Comparison of ENCODE assay signal across 8 cellular contexts in the genomic region with DNA sequence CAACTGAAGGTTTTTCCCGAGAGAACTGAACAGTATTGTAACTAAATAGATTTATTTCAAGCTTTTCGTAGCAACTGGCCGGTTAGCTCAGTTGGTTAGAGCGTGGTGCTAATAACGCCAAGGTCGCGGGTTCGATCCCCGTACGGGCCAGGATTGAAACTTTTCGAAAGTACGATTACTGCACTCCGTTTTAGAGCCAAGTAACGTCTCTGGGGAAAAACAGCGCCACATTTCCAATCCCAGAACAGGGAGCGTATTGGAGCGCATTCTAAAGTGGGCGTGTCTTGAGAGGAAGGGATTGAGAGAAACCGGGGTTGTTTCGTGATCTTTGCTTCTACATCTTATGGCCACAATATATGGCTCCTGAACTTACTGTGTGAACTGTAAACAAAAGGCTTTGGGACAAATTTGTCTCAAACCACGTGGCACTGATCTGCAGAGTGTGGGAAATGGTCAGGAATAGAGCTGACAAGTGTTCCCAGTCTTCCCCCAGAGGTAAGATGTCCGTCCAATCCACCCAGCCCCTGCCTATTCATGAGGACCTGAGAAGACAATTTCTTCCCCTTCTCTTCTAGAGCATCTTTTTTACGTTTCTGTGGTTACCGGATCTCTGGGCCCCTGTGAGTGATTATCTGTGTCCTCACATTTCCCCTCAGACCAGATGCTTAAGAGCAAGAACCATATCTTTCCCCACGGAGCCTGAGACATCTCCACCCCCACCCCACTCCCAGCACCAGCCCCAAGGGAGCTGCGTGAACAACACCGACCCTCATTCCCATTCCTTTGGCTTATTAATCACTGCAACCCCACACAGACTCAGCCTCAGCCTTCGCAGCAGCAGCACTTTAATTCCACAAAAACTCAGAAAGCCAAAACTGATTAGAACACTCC. TPM values are rescaled to one million over a fixed set of nuclear protein-coding genes. Genes with fewer than 3 reads are reported as not detected.
DNase-seq lines count a peak whose midpoint lies in the region; ATAC-seq and TF ChIP-seq lines count a peak whose summit lies in the region.

No MANE protein-coding gene starts in this region.

- no peaks in the 10 kb centered on the region for H3K9me2 ChIP-seq in OCI-LY1 (ENCODE audit: low read depth, low read length)

- TF ChIP-seq CTCF in AG04450 (IDR thresholded peaks at IDR 0.05; ENCODE audit: low read depth, low read length) = peak; percentile 6; the same call in 1 of the 2 replicates
- no peak for TF ChIP-seq CTCF in OCI-LY1 (IDR thresholded peaks at IDR 0.05; ENCODE audit: low read length)

- H3K27ac ChIP-seq in AG04450 (ENCODE audit: low read depth, low read length) = peak overlapping the region; percentile 79
- peak overlapping the region; percentile 94 for H3K27ac ChIP-seq in OCI-LY1 (ENCODE audit: low read depth, low read length, poor library complexity, severe bottlenecking)
- peak overlapping the region; percentile 84 for H3K27ac ChIP-seq in epithelial cell of prostate

- POLR2A ChIA-PET in AG04450 (lab: Yijun Ruan, JAX) = interaction anchor here (0.7 to 3.6 kb wide), 6 partner anchors 11 to 38 kb away, joined by 3 to 25 read pairs (median 4); a partner anchor contains a TSS

- peaks cover 41% of the 10 kb centered on the region for H3K4me1 ChIP-seq in OCI-LY1 (ENCODE audit: insufficient read depth, low read length, severe bottlenecking)

- no peak overlapping the region for H2AFZ ChIP-seq in OCI-LY1 (ENCODE audit: low read length)

- ATAC-seq in GM18909 (IDR thresholded peaks at IDR 0.05; ENCODE audit: poor library complexity, unreplicated experiment) = peak; percentile 35

- H3K27me3 ChIP-seq in AG04450 (ENCODE audit: control insufficient read depth, insufficient read depth, low read length) = no peaks in the 10 kb centered on the region
- no peaks in the 10 kb centered on the region for H3K27me3 ChIP-seq in OCI-LY1 (ENCODE audit: insufficient read depth, low read length)

- CTCF ChIA-PET in AG04450 (lab: Charles Lee) = interaction anchor here (0.7 to 1.7 kb wide), 4 partner anchors 11 to 94 kb away, joined by 3 to 5 read pairs (median 3); a partner anchor contains a TSS

- no peaks in the 10 kb centered on the region for H4K20me1 ChIP-seq in OCI-LY1 (ENCODE audit: insufficient read depth, low read length)

- peak overlapping the region; percentile 97 for H3K4me3 ChIP-seq in AG04450 (ENCODE audit: low read depth, low read length)
- peak overlapping the region; percentile 80 for H3K4me3 ChIP-seq in OCI-LY1 (ENCODE audit: low read depth, low read length, poor library complexity, severe bottlenecking)

- no peaks in the 10 kb centered on the region for H3K36me3 ChIP-seq in OCI-LY1 (ENCODE audit: insufficient read depth, low read length)

- peak; percentile 99 for DNase-seq in AG04450 (ENCODE audit: low read depth, low spot score)
- peak; percentile 78 for DNase-seq in HuH-7 (ENCODE audit: low spot score)
- DNase-seq in activated CD8-positive, alpha-beta memory T cell treated with anti-CD3 and anti-CD28 coated beads, Interleukin-2, amount 50 U/mL, for 4 hours = peak; percentile 91
- peak; percentile 95 for DNase-seq in epithelial cell of prostate (ENCODE audit: low read depth, low spot score)
- peak; percentile 91 for DNase-seq in midbrain (lab: John Stamatoyannopoulos, UW)
- DNase-seq in stimulated activated CD8-positive, alpha-beta memory T cell treated with anti-CD3 and anti-CD28 coated beads, Interleukin-15, amount 100 ng/mL, for 24 hours (ENCODE audit: low read depth) = peak; percentile 83

- H3F3A ChIP-seq in OCI-LY1 (ENCODE audit: insufficient read depth, low read length) = peaks cover 13% of the 10 kb centered on the region; the same call in 1 of the 2 replicates

- peak overlapping the region; percentile 96 for H3K4me2 ChIP-seq in OCI-LY1 (ENCODE audit: low read length)

- no peaks in the 10 kb centered on the region; the same call in 1 of the 2 replicates for H3K9me3 ChIP-seq in AG04450 (ENCODE audit: control insufficient read depth, insufficient read depth, low read length)
- H3K9me3 ChIP-seq in OCI-LY1 (ENCODE audit: low read length) = no peaks in the 10 kb centered on the region

- H3K79me2 ChIP-seq in OCI-LY1 (ENCODE audit: insufficient read depth, low read length) = no peaks in the 10 kb centered on the region

- peak overlapping the region; percentile 79 for H3K9ac ChIP-seq in OCI-LY1 (ENCODE audit: low read length)

RNA-seq across cellular contexts. Expression of a gene that starts 2.2 kb away (rescaled TPM):
- polyA plus RNA-seq in AG04450 (2011; rRNA removed) = 2.3 and 2.7 TPM in 2 replicates
- polyA minus RNA-seq in AG04450 (2011; rRNA and poly(A)+ RNA removed) = 2.6 and 3.0 TPM in 2 replicates

RNA-seq across cellular contexts. Expression of a gene that starts 11.6 kb away (rescaled TPM):
- polyA plus RNA-seq in AG04450 (2011; rRNA removed) = 8.7 and 9.6 TPM in 2 replicates
- 68.2 and 152 TPM in 2 replicates for polyA minus RNA-seq in AG04450 (2011; rRNA and poly(A)+ RNA removed)

RNA-seq across cellular contexts. Expression of a gene that starts 22.6 kb away (rescaled TPM):
- polyA plus RNA-seq in AG04450 (2011; rRNA removed) = 5.9 and 7.7 TPM in 2 replicates
- 8.6 and 12.1 TPM in 2 replicates for polyA minus RNA-seq in AG04450 (2011; rRNA and poly(A)+ RNA removed)

RNA-seq across cellular contexts. Expression of a gene that starts 25.0 kb away (rescaled TPM):
- 20.8 and 24.3 TPM in 2 replicates for polyA plus RNA-seq in AG04450 (2011; rRNA removed)
- polyA minus RNA-seq in AG04450 (2011; rRNA and poly(A)+ RNA removed) = 9.4 and 13.1 TPM in 2 replicates

RNA-seq across cellular contexts. Expression of a gene that starts 35.6 kb away (rescaled TPM):
- polyA plus RNA-seq in AG04450 (2011; rRNA removed) = 3.1 and 5.5 TPM in 2 replicates
- 11.4 and 19.0 TPM in 2 replicates for polyA minus RNA-seq in AG04450 (2011; rRNA and poly(A)+ RNA removed)

Comparison
In these comparisons a context has a peak if more than half of its experiments do, and no peak if none do; other contexts are left out.
1. Peak in every context shown above with its lines: DNase-seq, ATAC-seq, H3K4me3 ChIP-seq and H3K27ac ChIP-seq.